1 cellular context compared by ENCODE assay signal in the genomic region with DNA sequence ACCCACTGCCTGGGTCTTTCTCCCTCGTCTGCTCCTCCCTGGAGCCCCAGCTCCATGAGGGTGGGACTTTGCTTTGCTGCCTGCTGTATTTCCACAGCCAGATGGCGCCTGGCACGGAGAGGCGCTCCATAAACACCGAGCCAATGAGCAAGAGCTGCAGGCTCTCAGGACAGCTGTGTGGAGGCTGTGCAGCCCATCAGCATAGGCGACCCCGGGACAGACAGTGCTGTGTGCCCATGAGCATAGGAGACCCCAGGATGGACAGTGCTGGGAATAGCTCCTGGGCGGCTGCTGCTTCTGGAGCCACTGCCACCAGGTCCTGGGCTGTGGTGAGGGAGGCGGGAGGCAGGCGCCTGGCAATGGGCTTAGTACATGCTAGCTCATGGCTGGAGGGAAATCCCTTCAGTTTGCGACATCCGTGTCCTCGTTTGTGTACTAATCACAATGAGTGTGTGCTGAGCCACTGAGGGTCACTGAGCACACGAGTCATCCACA.
A peak's percentile ranks its signal among the peaks of the same experiment; 100 is the strongest.
TF ChIP-seq lines count a peak whose summit lies in the region.

No MANE protein-coding gene starts in this region.

TF ChIP-seq in IMR-90, 13 proteins besides CTCF, POLR2A, EP300 and RAD21:
- no peak for TF ChIP-seq MAZ (IDR thresholded peaks at IDR 0.05; ENCODE audit: borderline replicate concordance, low read depth, low read length)
- peak; percentile 28; the same call in 1 of the 2 replicates for TF ChIP-seq CEBPB (IDR thresholded peaks at IDR 0.05; ENCODE audit: low read depth, low read length)
TF ChIP-seq in IMR-90: peak in this region for 1.
